2 cellular contexts compared by ENCODE assay signal in genomic region chr2:199792381-199792780, GRCh38.
TF ChIP-seq lines count a peak whose summit lies in the region.

No MANE protein-coding gene starts in this region.

TF ChIP-seq in GM23338, 12 proteins besides CTCF, POLR2A, EP300 and RAD21 (continued from another document):
- TF ChIP-seq REST (IDR thresholded peaks at IDR 0.05; ENCODE audit: unreplicated experiment) (no peak), ZNF462 (CRISPR knock-in tag; IDR thresholded peaks at IDR 0.05) (no peak), EZH2 (IDR thresholded peaks at IDR 0.05; ENCODE audit: low read depth, unreplicated experiment) (no peak), ZNF114 (CRISPR knock-in tag; IDR thresholded peaks at IDR 0.05) (no peak), STAT1 (IDR thresholded peaks at IDR 0.05; ENCODE audit: unreplicated experiment) (no peak), EZH2phosphoT487 (IDR thresholded peaks at IDR 0.05; ENCODE audit: unreplicated experiment) (no peak), CREB1 (CRISPR knock-in tag; IDR thresholded peaks at IDR 0.05; ENCODE audit: low read depth) (no peak), NANOG (IDR thresholded peaks at IDR 0.05; ENCODE audit: borderline replicate concordance) (no peak), JUNB (IDR thresholded peaks at IDR 0.05; ENCODE audit: unreplicated experiment) (no peak)

TF ChIP-seq in H1, 55 proteins besides CTCF, POLR2A, EP300 and RAD21:
- TF ChIP-seq E2F6 (IDR thresholded peaks at IDR 0.05) (no peak), TAF7 (optimal IDR thresholded peaks at IDR 0.05; ENCODE audit: borderline replicate concordance, low read depth, low read length) (no peak), JUND (IDR thresholded peaks at IDR 0.05; ENCODE audit: low read length) (no peak), SIN3A (conservative IDR thresholded peaks at IDR 0.05 in 1 of 2, IDR thresholded peaks at IDR 0.05 in 1 of 2; ENCODE audit: low read depth in 1 of 2, low read length in 2 of 2) (no peak), BRCA1 (IDR thresholded peaks at IDR 0.05; ENCODE audit: low read depth, low read length) (no peak)
